14 cellular contexts compared by ENCODE assay signal in genomic region chr17:19269102-19269501, GRCh38. TPM values are rescaled to one million over a fixed set of nuclear protein-coding genes. Genes with fewer than 3 reads are reported as not detected.
DNase-seq lines count a peak whose midpoint lies in the region; ATAC-seq and TF ChIP-seq lines count a peak whose summit lies in the region.
"Had no signal": no experiment of that assay in that cellular context is flagged by ENCODE, and none has a peak within 500 bp of the region (broad histone marks: within the 10 kb centered on the region; RNA-seq: fewer than 3 reads in every experiment).

No MANE protein-coding gene starts in this region.

- H3K4me3 ChIP-seq in right cardiac atrium (ENCODE audit: low read length), result no peak overlapping the region
- no peak overlapping the region for H3K4me3 ChIP-seq in neural progenitor cell
- no peak overlapping the region for H3K4me3 ChIP-seq in uterus
- H3K4me3 ChIP-seq: skin epidermis had no signal

- H3K27me3 ChIP-seq in right cardiac atrium (ENCODE audit: control insufficient read depth, insufficient read depth) (no peaks in the 10 kb centered on the region), neural progenitor cell (no peaks in the 10 kb centered on the region), uterus (no peaks in the 10 kb centered on the region)

- peaks cover 90% of the 10 kb centered on the region for H4K20me1 ChIP-seq in neural progenitor cell (ENCODE audit: low read depth)

- H3K27ac ChIP-seq in right cardiac atrium (ENCODE audit: low read length) (peak overlapping the region; percentile 75), cingulate gyrus (ENCODE audit: low read depth, low read length) (peak overlapping the region; percentile 80), neural progenitor cell (no peak overlapping the region), uterus (peak overlapping the region; percentile 48 to 88)

- no peak for TF ChIP-seq POLR2A in uterus (IDR thresholded peaks at IDR 0.05)

- H3K27me3 Mint-ChIP-seq in neural progenitor cell (ENCODE audit: insufficient read depth, low read depth), result peaks cover 2% of the 10 kb centered on the region

- H3K27ac Mint-ChIP-seq in neural progenitor cell, result no peak overlapping the region
- H3K27ac Mint-ChIP-seq: activated CD4-positive, alpha-beta T cell treated with anti-CD3 and anti-CD28 coated beads, Interleukin-2, amount 10 ng/mL, durations not matched to agents 24 days and 14 days; natural killer cell treated with Interleukin-12 subunit alpha and Interleukin-12 subunit beta and Interleukin-15 and Interleukin-18, amount 100 ng/mL, for 72 hours had no signal

- H3K4me1 ChIP-seq in right cardiac atrium (ENCODE audit: control insufficient read depth, insufficient read depth, low read length) (peaks cover 41% of the 10 kb centered on the region), neural progenitor cell (peaks cover 26% of the 10 kb centered on the region), uterus (peaks cover 6 to 52% of the 10 kb centered on the region in 2 donors)

- WGBS in right cardiac atrium, result 38% methylated on average over 1 of the region's 1 CpG

- H3K9ac ChIP-seq in neural progenitor cell, result no peak overlapping the region

- peaks cover 69% of the 10 kb centered on the region for H3K79me2 ChIP-seq in neural progenitor cell (ENCODE audit: low read depth)

- no peaks in the 10 kb centered on the region for H3K9me3 Mint-ChIP-seq in neural progenitor cell
- H3K9me3 Mint-ChIP-seq: activated CD4-positive, alpha-beta T cell treated with anti-CD3 and anti-CD28 coated beads, Interleukin-2, amount 10 ng/mL, durations not matched to agents 24 days and 14 days; natural killer cell treated with Interleukin-12 subunit alpha and Interleukin-12 subunit beta and Interleukin-15 and Interleukin-18, amount 100 ng/mL, for 72 hours had no signal

- no peak overlapping the region for H2AFZ ChIP-seq in neural progenitor cell (replicated peaks)

- no peak for TF ChIP-seq CTCF in neural progenitor cell (IDR thresholded peaks at IDR 0.05)
- no peak for TF ChIP-seq CTCF in uterus (IDR thresholded peaks at IDR 0.05)

- intact Hi-C loops in right cardiac atrium (cut with DNase I) (no loop called here), left cardiac atrium (cut with DNase I) (loop anchor here in 1 of 2 donors (2.0 kb wide), 1 partner anchor 34 kb away; no protein-coding TSS in a partner anchor), uterus (cut with DNase I; ENCODE audit: low total_unique reads) (no loop called here)

- DNase-seq in right cardiac atrium, result no peak
- DNase-seq in left cardiac atrium, result no peak
- DNase-seq in neural progenitor cell (ENCODE audit: low spot score), result no peak
- DNase-seq in uterus, result no peak
- no peak for DNase-seq in activated CD8-positive, alpha-beta memory T cell treated with anti-CD3 and anti-CD28 coated beads, Interleukin-2, amount 50 U/mL, for 48 hours
- DNase-seq: activated CD4-positive, alpha-beta T cell treated with anti-CD3 and anti-CD28 coated beads, Interleukin-2, amount 10 ng/mL, durations not matched to agents 24 days and 14 days; activated T-cell treated with anti-CD3 and anti-CD28 coated beads, Interleukin-2, amount 50 U/mL, for 1 hour; NCI-H748 treated with DMSO at 0.1 percent for 48 hours; stimulated activated naive CD4-positive, alpha-beta T cell treated with Interleukin-2 at 50 U/mL for 16 hours had no signal

- H3K36me3 ChIP-seq in neural progenitor cell (no peaks in the 10 kb centered on the region), uterus (no peaks in the 10 kb centered on the region)

- no peak for ATAC-seq in right cardiac atrium
- no peak for ATAC-seq in left cardiac atrium
- no peak for ATAC-seq in HG02623 (IDR thresholded peaks at IDR 0.05; ENCODE audit: unreplicated experiment)
- ATAC-seq in HG02870 (IDR thresholded peaks at IDR 0.05; ENCODE audit: unreplicated experiment), result no peak
- ATAC-seq: natural killer cell treated with Interleukin-12 subunit alpha and Interleukin-12 subunit beta and Interleukin-15 and Interleukin-18, amount 100 ng/mL, for 72 hours had no signal

- peak overlapping the region; percentile 31 for H3K4me2 ChIP-seq in neural progenitor cell

- H3K9me3 ChIP-seq in right cardiac atrium (ENCODE audit: control insufficient read depth, low read length) (no peaks in the 10 kb centered on the region), neural progenitor cell (ENCODE audit: low read depth) (no peaks in the 10 kb centered on the region), uterus (no peaks in the 10 kb centered on the region)

- no peaks in the 10 kb centered on the region for H3F3A ChIP-seq in neural progenitor cell (ENCODE audit: low read depth)

- H3K36me3 Mint-ChIP-seq in neural progenitor cell, result peaks cover 10% of the 10 kb centered on the region
- H3K36me3 Mint-ChIP-seq: natural killer cell treated with Interleukin-12 subunit alpha and Interleukin-12 subunit beta and Interleukin-15 and Interleukin-18, amount 100 ng/mL, for 72 hours had no signal

- H3K4me1 Mint-ChIP-seq in neural progenitor cell, result peaks cover 51% of the 10 kb centered on the region

- no peak overlapping the region for H3K4me3 Mint-ChIP-seq in neural progenitor cell
- H3K4me3 Mint-ChIP-seq: activated CD4-positive, alpha-beta T cell treated with anti-CD3 and anti-CD28 coated beads, Interleukin-2, amount 10 ng/mL, durations not matched to agents 24 days and 14 days; natural killer cell treated with Interleukin-12 subunit alpha and Interleukin-12 subunit beta and Interleukin-15 and Interleukin-18, amount 100 ng/mL, for 72 hours had no signal

RNA-seq across cellular contexts. Expression of gene EPN2, which starts 31.9 kb away (rescaled TPM):
- 100 to 1,000 TPM in 3 of 4 donors, 10 to 100 TPM in 1; 83.3 to 138 (median 121) TPM for total RNA-seq in right cardiac atrium
- 50.2 TPM for polyA plus RNA-seq in right cardiac atrium
- total RNA-seq in left cardiac atrium, result 10 to 100 TPM; 74.1 to 82.2 TPM
- 30.5 and 36.2 TPM in 2 replicates for total RNA-seq in neural progenitor cell (ENCODE audit: low replicate concordance)
- total RNA-seq in uterus, result 100 to 1,000 TPM in 2 of 4 donors, 10 to 100 TPM in 2; 25.6 to 145 (median 84.1) TPM
